ENCODE assay signal across 8 cellular contexts in genomic region chrX:96546281-96546680, GRCh38.
A peak's percentile ranks its signal among the peaks of the same experiment; 100 is the strongest.
DNase-seq lines count a peak whose midpoint lies in the region; ATAC-seq and TF ChIP-seq lines count a peak whose summit lies in the region.
"Not testable (repeated sequence)": the region's sequence is repeated elsewhere in the genome, so short reads cannot be mapped to it uniquely, and the experiment has no call there.

No MANE protein-coding gene starts in this region.

- H3K9me3 Mint-ChIP-seq in CD14-positive monocyte; chondrocyte (ENCODE audit: low read depth): not testable (repeated sequence)

- TF ChIP-seq CTCF in CD14-positive monocyte (IDR thresholded peaks at IDR 0.05) (peak; percentile 12), SK-N-SH (IDR thresholded peaks at IDR 0.05) (peak; percentile 23), chondrocyte (IDR thresholded peaks at IDR 0.05) (peak; percentile 41), fibroblast of pulmonary artery (IDR thresholded peaks at IDR 0.05; ENCODE audit: low read length, missing control alignments) (peak; percentile 25)
- TF ChIP-seq CTCF in transverse colon (IDR thresholded peaks at IDR 0.05), result not testable (repeated sequence)

- not testable (repeated sequence) for H3K9me3 ChIP-seq in SK-N-SH, transverse colon

- H3K36me3 ChIP-seq in SK-N-SH (replicated peaks in 1 of 2; ENCODE audit: control insufficient read depth in 1 of 2, insufficient read depth in 2 of 2, low read length in 1 of 2); transverse colon: not testable (repeated sequence)

- not testable (repeated sequence) for H3K4me3 Mint-ChIP-seq in CD14-positive monocyte; chondrocyte (ENCODE audit: unreplicated experiment)

- not testable (repeated sequence) for H3K4me2 ChIP-seq in SK-N-SH

- not testable (repeated sequence) for H3K9ac ChIP-seq in SK-N-SH

- H3K27ac Mint-ChIP-seq in CD14-positive monocyte; chondrocyte (ENCODE audit: unreplicated experiment): not testable (repeated sequence)

- H3K4me3 ChIP-seq in SK-N-SH (ENCODE audit: low read depth in 2 of 2, low read length in 1 of 2); fibroblast of pulmonary artery (replicated peaks; ENCODE audit: low read depth, low read length); transverse colon: not testable (repeated sequence)

- H4K20me1 ChIP-seq in SK-N-SH (ENCODE audit: insufficient read depth), result not testable (repeated sequence)

- WGBS in SK-N-SH (ENCODE audit: low lambda C conversion rate), result 40% methylated on average over 5 of the region's 7 CpGs
- 71 to 100% methylated on average over 2 to 7 of the region's 7 CpGs for WGBS in transverse colon (ENCODE audit: low coverage in 1 of 2), 2 donors

- in situ Hi-C loops in transverse colon (cut with MboI; ENCODE audit: low pct_ligation_motif_present in 1 of 4, low pct_unique_long_range_greater_than_20kb in 1 of 4, low sequenced_read_pairs in 3 of 4), result not testable (repeated sequence)

- peak; percentile 21; the same call in 1 of the 2 replicates for TF ChIP-seq RAD21 in SK-N-SH (IDR thresholded peaks at IDR 0.05; ENCODE audit: low read length)

- H3K9me2 ChIP-seq in SK-N-SH, result not testable (repeated sequence)

- H2AFZ ChIP-seq in SK-N-SH (ENCODE audit: low read depth), result not testable (repeated sequence)

- not testable (repeated sequence) for H3K27me3 ChIP-seq in SK-N-SH (ENCODE audit: insufficient read depth); transverse colon

- H3K79me2 ChIP-seq in SK-N-SH (ENCODE audit: insufficient read depth), result not testable (repeated sequence)

- POLR2A ChIA-PET in SK-N-SH (lab: Yijun Ruan, JAX), result not testable (repeated sequence)

- not testable (repeated sequence) for H3K27me3 Mint-ChIP-seq in CD14-positive monocyte (ENCODE audit: low read depth in 3 of 3)
- peaks cover 28% of the 10 kb centered on the region for H3K27me3 Mint-ChIP-seq in chondrocyte (ENCODE audit: low read depth)

- H3K4me1 Mint-ChIP-seq in CD14-positive monocyte, result peaks cover 18% of the 10 kb centered on the region
- not testable (repeated sequence) for H3K4me1 Mint-ChIP-seq in chondrocyte (ENCODE audit: low read depth)

- not testable (repeated sequence) for H3K36me3 Mint-ChIP-seq in CD14-positive monocyte; chondrocyte (ENCODE audit: low read depth)

- CTCF ChIA-PET in SK-N-SH (lab: Yijun Ruan, JAX), result interaction anchor here (1.3 kb wide), 1 partner anchor 140 kb away, joined by 3 read pairs; no protein-coding TSS in a partner anchor

- peak; percentile 26 for ATAC-seq in left lobe of liver

- not testable (repeated sequence) for H3F3A ChIP-seq in SK-N-SH (replicated peaks; ENCODE audit: insufficient read depth)

- not testable (repeated sequence) for DNase-seq in CD14-positive monocyte (ENCODE audit: low spot score); SK-N-SH; chondrocyte (ENCODE audit: low spot score); left lobe of liver (ENCODE audit: low spot score)
- DNase-seq in HK-2 (ENCODE audit: unreplicated experiment), result peak; percentile 1
- peak; percentile 5 for DNase-seq in NAMALWA (ENCODE audit: low spot score)
- DNase-seq in fibroblast of pulmonary artery (ENCODE audit: low read depth), result peak; percentile 43
- DNase-seq in transverse colon, result peak; percentile 11

- intact Hi-C loops in CD14-positive monocyte (cut with micrococcal nuclease); transverse colon (cut with DNase I; ENCODE audit: low total_unique reads): not testable (repeated sequence)

- H3K4me1 ChIP-seq in SK-N-SH (ENCODE audit: control insufficient read depth in 1 of 2, insufficient read depth in 2 of 2, low read depth in 1 of 2, low read length in 1 of 2); transverse colon: not testable (repeated sequence)

- TF ChIP-seq POLR2A in transverse colon (IDR thresholded peaks at IDR 0.05), result not testable (repeated sequence)

- TF ChIP-seq EP300 in SK-N-SH (IDR thresholded peaks at IDR 0.05; ENCODE audit: borderline replicate concordance in 1 of 2, low read depth in 1 of 2, low read length in 1 of 2); transverse colon (IDR thresholded peaks at IDR 0.05; ENCODE audit: low read depth): not testable (repeated sequence)

- H3K27ac ChIP-seq in SK-N-SH (ENCODE audit: low read depth in 2 of 2, low read length in 1 of 2); transverse colon: not testable (repeated sequence)
